Comparison of ENCODE assay signal across 9 cellular contexts in genomic region chr7:37765872-37766525, GRCh38.
DNase-seq lines count a peak whose midpoint lies in the region; ATAC-seq and TF ChIP-seq lines count a peak whose summit lies in the region.
"Had no signal": no experiment of that assay in that cellular context is flagged by ENCODE, and none has a peak within 500 bp of the region (broad histone marks: within the 10 kb centered on the region; RNA-seq: fewer than 3 reads in every experiment).

No MANE protein-coding gene starts in this region.

- WGBS in upper lobe of left lung, 2 donors = 69 to 79% methylated on average over 6 of the region's 6 CpGs

- no peak overlapping the region for H3K27ac Mint-ChIP-seq in naive thymus-derived CD8-positive, alpha-beta T cell

- no peaks in the 10 kb centered on the region for H3K36me3 ChIP-seq in left ventricle myocardium inferior
- no peaks in the 10 kb centered on the region for H3K36me3 ChIP-seq in PC-9 (ENCODE audit: low read depth)
- no peaks in the 10 kb centered on the region for H3K36me3 ChIP-seq in upper lobe of left lung

- H3K4me1 ChIP-seq in left ventricle myocardium inferior (no peaks in the 10 kb centered on the region), PC-9 (replicated peaks; ENCODE audit: insufficient read depth) (no peaks in the 10 kb centered on the region), upper lobe of left lung (no peaks in the 10 kb centered on the region)

- H2AFZ ChIP-seq in PC-9 = peak overlapping the region; percentile 19; the same call in 1 of the 2 replicates

- H3K4me3 ChIP-seq in left ventricle myocardium inferior = no peak overlapping the region
- H3K4me3 ChIP-seq in PC-9 = no peak overlapping the region
- H3K4me3 ChIP-seq in upper lobe of left lung = no peak overlapping the region

- H3K9me3 ChIP-seq in left ventricle myocardium inferior (replicated peaks) = no peaks in the 10 kb centered on the region
- H3K9me3 ChIP-seq in PC-9 (ENCODE audit: insufficient read depth, low read depth) = no peaks in the 10 kb centered on the region
- H3K9me3 ChIP-seq in upper lobe of left lung = no peaks in the 10 kb centered on the region

- POLR2A ChIA-PET in PC-9 (lab: Charles Lee; ENCODE audit: unreplicated experiment) = no interaction called here
- POLR2A ChIA-PET in naive thymus-derived CD8-positive, alpha-beta T cell (lab: Charles Lee) = no interaction called here

- no peak overlapping the region for H3K4me3 Mint-ChIP-seq in naive thymus-derived CD8-positive, alpha-beta T cell

- ATAC-seq in left cardiac atrium = peak; percentile 19 to 46
- peak; percentile 75 for ATAC-seq in HG02970 (IDR thresholded peaks at IDR 0.05; ENCODE audit: low FRiP score, unreplicated experiment)
- ATAC-seq in upper lobe of left lung (ENCODE audit: low FRiP score in 2 of 2) = peak in 1 of 2 donors; percentile 78
- no peak for ATAC-seq in naive thymus-derived CD8-positive, alpha-beta T cell

- H3K4me2 ChIP-seq in PC-9 = no peak overlapping the region

- DNase-seq in left cardiac atrium (no peak), left ventricle myocardium inferior (no peak), PC-9 (no peak), upper lobe of left lung (peak in 1 of 2 donors; percentile 55), COLO668 (lab: John Stamatoyannopoulos, UW; ENCODE audit: unreplicated experiment) (no peak), NCI-H345 (lab: John Stamatoyannopoulos, UW) (no peak)
- no peak for DNase-seq in naive thymus-derived CD8-positive, alpha-beta T cell
- DNase-seq: stimulated activated CD4-positive, alpha-beta T cell treated with anti-CD3 and anti-CD28 coated beads, Interleukin-2, amount 100 ng/mL, for 48 hours had no signal

- H3K36me3 Mint-ChIP-seq in naive thymus-derived CD8-positive, alpha-beta T cell = no peaks in the 10 kb centered on the region

- CTCF ChIA-PET in PC-9 (lab: Charles Lee) = no interaction called here

- H3K9me3 Mint-ChIP-seq in naive thymus-derived CD8-positive, alpha-beta T cell = peaks cover 0 to 9% (median 0%) of the 10 kb centered on the region in 9 donors

- H3K27ac ChIP-seq in left ventricle myocardium inferior (replicated peaks) (no peak overlapping the region), PC-9 (no peak overlapping the region), upper lobe of left lung (peak overlapping the region; percentile 30 to 55 (median 48))

- no peaks in the 10 kb centered on the region for H3F3A ChIP-seq in PC-9 (ENCODE audit: insufficient read depth, low read depth)

- peaks cover 0 to 16% (median 0%) of the 10 kb centered on the region in 4 donors for H3K4me1 Mint-ChIP-seq in naive thymus-derived CD8-positive, alpha-beta T cell

- H3K79me2 ChIP-seq in PC-9 (ENCODE audit: low read depth) = no peaks in the 10 kb centered on the region

- no peaks in the 10 kb centered on the region for H4K20me1 ChIP-seq in PC-9 (ENCODE audit: insufficient read depth)

- TF ChIP-seq CTCF in left ventricle myocardium inferior (IDR thresholded peaks at IDR 0.05; ENCODE audit: borderline replicate concordance) = no peak
- TF ChIP-seq CTCF in PC-9 (conservative IDR thresholded peaks at IDR 0.05) = no peak
- TF ChIP-seq CTCF in upper lobe of left lung (IDR thresholded peaks at IDR 0.05) = no peak

- intact Hi-C loops in left cardiac atrium (cut with DNase I) (no loop called here), left ventricle myocardium inferior (cut with micrococcal nuclease) (no loop called here), PC-9 (cut with micrococcal nuclease; ENCODE audit: unreplicated experiment) (no loop called here)

- H3K27me3 ChIP-seq in left ventricle myocardium inferior (ENCODE audit: low read depth) (no peaks in the 10 kb centered on the region), PC-9 (ENCODE audit: insufficient read depth, low read depth) (0 out of 2 replicates have a peak, but pooled peaks cover 8% of the 10 kb centered on the region), upper lobe of left lung (no peaks in the 10 kb centered on the region)

- 0 out of 2 replicates have a peak, but pooled peaks cover 5% of the 10 kb centered on the region for H3K9me2 ChIP-seq in PC-9 (ENCODE audit: insufficient read depth)

- TF ChIP-seq POLR2A in upper lobe of left lung (IDR thresholded peaks at IDR 0.05) = no peak

- BruUV-seq in PC-9 (replicated peaks; lab: Mats Ljungman, UMichigan) = no TSS peak

- no peak for TF ChIP-seq EP300 in upper lobe of left lung (IDR thresholded peaks at IDR 0.05)

- H3K27me3 Mint-ChIP-seq in naive thymus-derived CD8-positive, alpha-beta T cell = peaks cover 0 to 8% (median 2%) of the 10 kb centered on the region in 5 donors

Comparison
In these comparisons a context has a peak if more than half of its experiments do, and no peak if none do; other contexts are left out.
1. ATAC-seq: peak in left cardiac atrium (2 of 2) and HG02970 (single experiment); none in naive thymus-derived CD8-positive, alpha-beta T cell (0 of 2).
2. H3K27ac ChIP-seq: peak in upper lobe of left lung (4 of 4); none in left ventricle myocardium inferior (single experiment) and PC-9 (single experiment).